Comparison of ENCODE assay signal across 8 cellular contexts in the genomic region with DNA sequence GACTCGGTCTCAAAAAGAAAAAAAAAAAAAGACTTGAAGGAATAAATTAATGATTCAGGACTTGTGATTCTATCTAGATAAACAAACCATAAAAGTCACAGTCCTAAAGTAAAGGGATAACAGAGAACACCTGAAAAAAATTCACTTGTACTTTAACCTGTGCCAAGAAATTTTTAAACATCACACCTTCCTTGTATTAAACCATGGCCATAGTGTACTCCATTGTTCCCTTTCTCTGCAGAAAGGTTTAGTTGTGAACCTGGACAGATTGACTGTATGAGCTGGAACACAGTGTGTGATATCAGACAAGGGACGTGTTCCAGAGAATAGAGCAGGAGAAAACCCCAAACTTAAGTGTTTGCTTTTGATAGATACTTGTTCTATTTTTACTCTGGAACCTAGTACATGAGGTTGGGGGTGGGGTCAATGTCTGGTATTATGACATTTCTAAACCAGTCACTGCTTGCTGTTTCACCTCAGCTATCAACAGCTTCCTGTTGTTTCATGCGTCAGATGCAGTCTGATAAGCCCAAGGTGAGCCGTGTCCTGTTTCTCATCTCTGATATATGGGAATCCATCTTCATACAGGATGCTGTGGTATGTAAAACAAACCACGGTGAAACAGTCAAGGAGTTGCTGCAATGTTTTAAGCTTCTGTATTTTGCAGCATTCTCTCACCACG.
A peak's percentile ranks its signal among the peaks of the same experiment; 100 is the strongest.
DNase-seq lines count a peak whose midpoint lies in the region; ATAC-seq and TF ChIP-seq lines count a peak whose summit lies in the region.

No MANE protein-coding gene starts in this region.

- peak overlapping the region; percentile 22 for H3K4me3 Mint-ChIP-seq in activated T-helper 2 cell treated with anti-CD3 and anti-CD28 coated beads, Interferon-gamma antibody, Interleukin-2, Interleukin-4, amounts not matched to agents 10 μg/mL and 5 μg/mL and 100 μg/mL, durations not matched to agents 14 hours and 24 hours and 36 hours (ENCODE audit: low read depth)
- no peak overlapping the region for H3K4me3 Mint-ChIP-seq in endothelial cell (ENCODE audit: unreplicated experiment)

- no peaks in the 10 kb centered on the region for H3K36me3 ChIP-seq in DND-41 (ENCODE audit: insufficient read depth, low read length)

- peaks cover 61% of the 10 kb centered on the region for H3K4me1 Mint-ChIP-seq in activated T-helper 2 cell treated with anti-CD3 and anti-CD28 coated beads, Interferon-gamma antibody, Interleukin-2, Interleukin-4, amounts not matched to agents 10 μg/mL and 5 μg/mL and 100 μg/mL, durations not matched to agents 14 hours and 24 hours and 36 hours (ENCODE audit: low read depth)
- H3K4me1 Mint-ChIP-seq in endothelial cell (ENCODE audit: unreplicated experiment): peaks cover 24% of the 10 kb centered on the region

- H3K9ac ChIP-seq in DND-41 (ENCODE audit: low read depth, low read length): peak overlapping the region; percentile 56

- H3K4me3 ChIP-seq in DND-41 (ENCODE audit: low read depth in 1 of 2, low read length in 2 of 2): peak overlapping the region in 1 of 2 experiments; percentile 26; a peak in 2 of 4 replicates

- peak overlapping the region; percentile 40 for H3K27ac Mint-ChIP-seq in activated T-helper 2 cell treated with anti-CD3 and anti-CD28 coated beads, Interferon-gamma antibody, Interleukin-2, Interleukin-4, amounts not matched to agents 10 μg/mL and 5 μg/mL and 100 μg/mL, durations not matched to agents 14 hours and 24 hours and 36 hours
- H3K27ac Mint-ChIP-seq in endothelial cell (ENCODE audit: unreplicated experiment): no peak overlapping the region

- peaks cover 22% of the 10 kb centered on the region for H3K36me3 Mint-ChIP-seq in activated T-helper 2 cell treated with anti-CD3 and anti-CD28 coated beads, Interferon-gamma antibody, Interleukin-2, Interleukin-4, amounts not matched to agents 10 μg/mL and 5 μg/mL and 100 μg/mL, durations not matched to agents 14 hours and 24 hours and 36 hours (ENCODE audit: low read depth)
- H3K36me3 Mint-ChIP-seq in endothelial cell (ENCODE audit: low read depth, unreplicated experiment): no peaks in the 10 kb centered on the region

- intact Hi-C loops in activated T-helper 2 cell treated with anti-CD3 and anti-CD28 coated beads, Interferon-gamma antibody, Interleukin-2, Interleukin-4, amounts not matched to agents 10 μg/mL and 5 μg/mL and 100 μg/mL, durations not matched to agents 14 hours and 24 hours and 36 hours (cut with micrococcal nuclease): loop anchor here (1.0 kb wide), 4 partner anchors 16 to 75 kb away; no protein-coding TSS in a partner anchor

- H3K9me3 Mint-ChIP-seq in activated T-helper 2 cell treated with anti-CD3 and anti-CD28 coated beads, Interferon-gamma antibody, Interleukin-2, Interleukin-4, amounts not matched to agents 10 μg/mL and 5 μg/mL and 100 μg/mL, durations not matched to agents 14 hours and 24 hours and 36 hours: peaks cover 23% of the 10 kb centered on the region
- H3K9me3 Mint-ChIP-seq in endothelial cell (ENCODE audit: unreplicated experiment): no peaks in the 10 kb centered on the region

- no peaks in the 10 kb centered on the region for H4K20me1 ChIP-seq in DND-41 (ENCODE audit: insufficient read depth, low read length)

- H3K9me3 ChIP-seq in DND-41 (ENCODE audit: insufficient read depth, low read length, severe bottlenecking): no peaks in the 10 kb centered on the region

- no peaks in the 10 kb centered on the region for H3K27me3 Mint-ChIP-seq in activated T-helper 2 cell treated with anti-CD3 and anti-CD28 coated beads, Interferon-gamma antibody, Interleukin-2, Interleukin-4, amounts not matched to agents 10 μg/mL and 5 μg/mL and 100 μg/mL, durations not matched to agents 14 hours and 24 hours and 36 hours (ENCODE audit: low read depth)
- peaks cover 2% of the 10 kb centered on the region for H3K27me3 Mint-ChIP-seq in endothelial cell (ENCODE audit: unreplicated experiment)

- no peak overlapping the region for H2AFZ ChIP-seq in DND-41 (ENCODE audit: low read depth, low read length)

- peak; percentile 91 for ATAC-seq in DND-41 (ENCODE audit: insufficient read depth, low read depth)
- ATAC-seq in GM21723 (IDR thresholded peaks at IDR 0.05; ENCODE audit: unreplicated experiment): peak; percentile 78

- H3K27ac ChIP-seq in DND-41 (ENCODE audit: low read length): peak overlapping the region; percentile 96

- peak; percentile 92 for DNase-seq in DND-41
- peak; percentile 38 for DNase-seq in NCI-H146 treated with DMSO at 0.1 percent for 48 hours (lab: John Stamatoyannopoulos, UW; ENCODE audit: unreplicated experiment)
- DNase-seq in activated T-helper 2 cell treated with anti-CD3 and anti-CD28 coated beads, Interferon-gamma antibody, Interleukin-2, Interleukin-4, amounts not matched to agents 10 μg/mL and 5 μg/mL and 100 μg/mL, durations not matched to agents 14 hours and 24 hours and 36 hours (ENCODE audit: low spot score): peak; percentile 73
- DNase-seq in lung microvascular endothelial cell (ENCODE audit: low read depth in 2 of 2): peak; percentile 24 to 77
- no peak for DNase-seq in NCI-H82 treated with DMSO at 0.1 percent for 48 hours (lab: John Stamatoyannopoulos, UW; ENCODE audit: unreplicated experiment)
- no peak for DNase-seq in endothelial cell (ENCODE audit: low spot score)
- no peak for DNase-seq in mesenteric fat pad (ENCODE audit: low spot score)

- H3K27me3 ChIP-seq in DND-41 (ENCODE audit: insufficient read depth, low read length, poor library complexity): no peaks in the 10 kb centered on the region

- peaks cover 65% of the 10 kb centered on the region for H3K4me1 ChIP-seq in DND-41 (ENCODE audit: insufficient read depth, low read length)

- no peak for TF ChIP-seq CTCF in DND-41 (IDR thresholded peaks at IDR 0.05; ENCODE audit: borderline replicate concordance, extremely low read depth, low read length, poor library complexity, severe bottlenecking)
- no peak for TF ChIP-seq CTCF in endothelial cell (IDR thresholded peaks at IDR 0.05; ENCODE audit: unreplicated experiment)

- no peaks in the 10 kb centered on the region for H3K79me2 ChIP-seq in DND-41 (ENCODE audit: insufficient read depth, low read length)

- peak overlapping the region; percentile 59 for H3K4me2 ChIP-seq in DND-41 (ENCODE audit: insufficient read depth, low read length)

Comparison
In these comparisons a context has a peak if more than half of its experiments do, and no peak if none do; other contexts are left out.
1. DNase-seq: peak in DND-41 (single experiment), NCI-H146 treated with DMSO at 0.1 percent for 48 hours (single experiment), activated T-helper 2 cell treated with anti-CD3 and anti-CD28 coated beads, Interferon-gamma antibody, Interleukin-2, Interleukin-4, amounts not matched to agents 10 μg/mL and 5 μg/mL and 100 μg/mL, durations not matched to agents 14 hours and 24 hours and 36 hours (single experiment) and lung microvascular endothelial cell (2 of 2); none in NCI-H82 treated with DMSO at 0.1 percent for 48 hours (single experiment), endothelial cell (single experiment) and mesenteric fat pad (single experiment).